Comparison of ENCODE assay signal across 18 cellular contexts in the genomic region with DNA sequence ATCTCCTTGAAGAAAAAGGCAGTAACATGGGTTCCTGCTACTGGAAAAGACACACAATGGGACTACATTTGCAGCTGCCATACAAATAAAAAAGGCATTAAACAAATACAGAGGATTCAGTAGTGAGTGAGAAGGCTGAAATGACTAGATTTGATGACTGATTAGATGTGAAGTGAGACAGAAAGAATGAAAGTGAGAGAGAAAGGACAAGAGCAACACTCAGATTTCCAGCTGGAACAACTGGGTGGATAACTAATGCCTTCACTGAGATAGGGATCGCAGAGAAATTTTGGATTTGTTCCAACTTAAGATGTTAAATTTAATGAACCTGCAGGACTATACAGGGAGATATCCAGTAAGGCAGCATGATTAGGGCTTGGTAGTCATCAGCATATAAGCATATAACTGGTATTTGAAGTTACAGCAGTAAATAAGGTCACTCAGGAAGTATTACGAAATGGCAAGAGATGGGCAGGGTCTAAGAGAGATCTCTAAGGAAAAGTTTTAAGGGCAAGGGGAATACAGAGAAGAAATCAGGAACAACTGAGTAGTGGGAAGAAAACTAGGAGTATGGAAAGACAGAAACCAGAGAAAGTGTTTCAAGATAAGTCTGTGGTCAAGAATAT. TPM values are rescaled to one million over a fixed set of nuclear protein-coding genes. Genes with fewer than 3 reads are reported as not detected.
A peak's percentile ranks its signal among the peaks of the same experiment; 100 is the strongest.
DNase-seq lines count a peak whose midpoint lies in the region; ATAC-seq, FAIRE-seq and TF ChIP-seq lines count a peak whose summit lies in the region.
"Had no signal": no experiment of that assay in that cellular context is flagged by ENCODE, and none has a peak within 500 bp of the region (broad histone marks: within the 10 kb centered on the region; RNA-seq: fewer than 3 reads in every experiment).

No MANE protein-coding gene starts in this region.

- peaks cover 9% of the 10 kb centered on the region for H3K36me3 Mint-ChIP-seq in memory B cell

- intact Hi-C loops in Right ventricle myocardium superior (cut with DNase I): no loop called here

- H3K4me3 ChIP-seq in right atrium auricular region: no peak overlapping the region
- H3K4me3 ChIP-seq: esophagus squamous epithelium had no signal

- H3K27ac Mint-ChIP-seq in memory B cell: peak overlapping the region; percentile 21
- H3K27ac Mint-ChIP-seq: activated T-helper 1 cell treated with anti-CD3 and anti-CD28 coated beads, Interleukin-12 subunit alpha, Interleukin-12 subunit beta, Interleukin-2, Interleukin-4 antibody, amounts not matched to agents 30 ng/mL and 10 ng/mL and 1 ng/mL, durations not matched to agents 14 hours and 24 hours and 36 hours had no signal

- ATAC-seq in Right ventricle myocardium superior (ENCODE audit: poor library complexity) (peak; percentile 30), memory B cell (ENCODE audit: low read depth) (no peak), HG03175 (IDR thresholded peaks at IDR 0.05; ENCODE audit: unreplicated experiment) (no peak)
- ATAC-seq: stimulated activated naive B cell treated with anti-CD40 and anti-IgM and Interleukin-4, amounts not matched to agents 10 μg/mL and 1 μg/mL and 100 μg/mL, for 72 hours had no signal

- H3K4me1 Mint-ChIP-seq in memory B cell: peaks cover 17% of the 10 kb centered on the region

- TF ChIP-seq CTCF in right atrium auricular region (IDR thresholded peaks at IDR 0.05) (no peak), VCaP (conservative IDR thresholded peaks at IDR 0.05) (no peak)

- peak; percentile 20 for FAIRE-seq in urothelium cell line (lab: Jason Lieb, UNC)
- FAIRE-seq: astrocyte had no signal

- H3K27ac ChIP-seq in right atrium auricular region: no peak overlapping the region
- peak overlapping the region; percentile 56 for H3K27ac ChIP-seq in VCaP
- H3K27ac ChIP-seq: esophagus squamous epithelium had no signal

- H3K9me3 ChIP-seq in right atrium auricular region: no peaks in the 10 kb centered on the region
- H3K9me3 ChIP-seq: esophagus squamous epithelium had no signal

- H3K27me3 Mint-ChIP-seq in memory B cell: no peaks in the 10 kb centered on the region
- H3K27me3 Mint-ChIP-seq: stimulated activated naive B cell treated with anti-CD40 and anti-IgM and Interleukin-4, amounts not matched to agents 10 μg/mL and 1 μg/mL and 100 μg/mL, for 72 hours had no signal

- H3K4me3 Mint-ChIP-seq in memory B cell: no peak overlapping the region
- H3K4me3 Mint-ChIP-seq: activated T-helper 1 cell treated with anti-CD3 and anti-CD28 coated beads, Interleukin-12 subunit alpha, Interleukin-12 subunit beta, Interleukin-2, Interleukin-4 antibody, amounts not matched to agents 30 ng/mL and 10 ng/mL and 1 ng/mL, durations not matched to agents 14 hours and 24 hours and 36 hours; stimulated activated naive B cell treated with anti-CD40 and anti-IgM and Interleukin-4, amounts not matched to agents 10 μg/mL and 1 μg/mL and 100 μg/mL, for 72 hours had no signal

- H3K36me3 ChIP-seq in right atrium auricular region: no peaks in the 10 kb centered on the region

- DNase-seq in Right ventricle myocardium superior: no peak
- DNase-seq in right atrium auricular region (ENCODE audit: low spot score): no peak
- DNase-seq in memory B cell (ENCODE audit: low spot score in 2 of 2): no peak
- DNase-seq in urothelium cell line (ENCODE audit: low spot score): no peak
- DNase-seq in NCI-H524 (lab: John Stamatoyannopoulos, UW): no peak
- DNase-seq in epidermal melanocyte (ENCODE audit: insufficient read length, low spot score): no peak
- DNase-seq: activated CD4-positive, alpha-beta T cell treated with anti-CD3 and anti-CD28 coated beads for 4 hours; dermis blood vessel endothelial cell; esophagus squamous epithelium; GOT3; NCI-H1694; NCI-H510A treated with DMSO at 0.1 percent for 48 hours; stimulated activated naive B cell treated with anti-CD40 and anti-IgM and Interleukin-4, amounts not matched to agents 10 μg/mL and 1 μg/mL and 100 μg/mL, for 72 hours; T-helper 2 cell had no signal

- no peaks in the 10 kb centered on the region for H3K9me3 Mint-ChIP-seq in memory B cell
- H3K9me3 Mint-ChIP-seq: activated T-helper 1 cell treated with anti-CD3 and anti-CD28 coated beads, Interleukin-12 subunit alpha, Interleukin-12 subunit beta, Interleukin-2, Interleukin-4 antibody, amounts not matched to agents 30 ng/mL and 10 ng/mL and 1 ng/mL, durations not matched to agents 14 hours and 24 hours and 36 hours; stimulated activated naive B cell treated with anti-CD40 and anti-IgM and Interleukin-4, amounts not matched to agents 10 μg/mL and 1 μg/mL and 100 μg/mL, for 72 hours had no signal

- peaks cover 0 to 45% of the 10 kb centered on the region in 2 donors for H3K4me1 ChIP-seq in right atrium auricular region

- no peaks in the 10 kb centered on the region for H3K27me3 ChIP-seq in right atrium auricular region
- H3K27me3 ChIP-seq: esophagus squamous epithelium had no signal

RNA-seq across cellular contexts. Expression of a gene that starts 8.1 kb away (rescaled TPM):
- 9.8 TPM for total RNA-seq in Right ventricle myocardium superior
- total RNA-seq in right atrium auricular region: 10 to 100 TPM in 1 of 2 donors, 1 to 10 TPM in 1; 7.7 to 12.3 TPM
